Comparison of ENCODE assay signal across 19 cellular contexts in the genomic region with DNA sequence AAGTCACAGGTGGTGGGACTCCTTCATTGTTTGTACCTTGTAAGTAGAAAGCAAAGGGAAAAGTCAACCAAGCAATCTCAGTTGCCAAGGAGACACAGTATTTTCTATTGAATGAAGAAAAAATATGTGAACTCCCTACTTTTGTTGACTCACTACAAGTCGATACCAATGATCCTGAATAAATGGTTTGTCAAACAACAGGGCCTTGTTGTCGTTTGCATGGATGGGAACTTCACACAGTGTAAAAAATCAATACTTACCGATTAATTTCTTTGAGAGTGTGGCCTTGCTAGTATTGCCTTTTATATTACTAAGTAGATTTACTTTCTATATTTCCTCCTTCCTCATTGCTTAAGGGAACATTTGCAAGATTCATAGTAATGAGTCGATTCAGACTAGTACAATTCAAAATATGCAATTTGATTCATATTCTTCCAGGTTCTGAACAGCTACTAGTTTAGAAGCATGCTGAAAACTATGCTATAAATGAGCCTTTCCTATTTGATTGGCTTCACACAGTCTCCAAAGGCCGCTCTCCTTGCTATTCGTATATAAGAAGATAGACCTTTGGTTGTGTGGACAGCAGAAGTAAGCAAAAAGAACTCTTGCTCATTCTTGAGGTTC.
DNase-seq lines count a peak whose midpoint lies in the region; ATAC-seq and TF ChIP-seq lines count a peak whose summit lies in the region.
"Had no signal": no experiment of that assay in that cellular context is flagged by ENCODE, and none has a peak within 500 bp of the region (broad histone marks: within the 10 kb centered on the region; RNA-seq: fewer than 3 reads in every experiment).

No MANE protein-coding gene starts in this region.

- no peak for TF ChIP-seq POLR2A in vagina (IDR thresholded peaks at IDR 0.05)

- ATAC-seq in Panc1 = no peak
- no peak for ATAC-seq in stimulated activated effector memory CD8-positive, alpha-beta T cell treated with anti-CD3 and anti-CD28 coated beads, Interleukin-12 subunit alpha, Interleukin-12 subunit beta, amount 100 ng/mL, for 72 hours
- ATAC-seq: activated T-cell treated with anti-CD3 and anti-CD28 coated beads, Interleukin-2, amount 50 U/mL, for 72 hours; naive thymus-derived CD8-positive, alpha-beta T cell had no signal

- H3K36me3 ChIP-seq in Panc1 (ENCODE audit: control insufficient read depth, insufficient read depth, low read length) (no peaks in the 10 kb centered on the region), vagina (no peaks in the 10 kb centered on the region)

- H3K27ac ChIP-seq in Panc1 (ENCODE audit: low read length) = no peak overlapping the region
- no peak overlapping the region for H3K27ac ChIP-seq in vagina
- H3K27ac ChIP-seq: VCaP had no signal

- H3K36me3 Mint-ChIP-seq in CD14-positive monocyte (peaks cover 37 to 38% of the 10 kb centered on the region in 2 donors), progenitor cell of endocrine pancreas (ENCODE audit: insufficient read depth) (peaks cover 6% of the 10 kb centered on the region)
- no peaks in the 10 kb centered on the region for H3K36me3 Mint-ChIP-seq in stimulated activated effector memory CD8-positive, alpha-beta T cell treated with anti-CD3 and anti-CD28 coated beads, Interleukin-12 subunit alpha, Interleukin-12 subunit beta, amount 100 ng/mL, for 72 hours
- H3K36me3 Mint-ChIP-seq: naive thymus-derived CD8-positive, alpha-beta T cell had no signal

- H3K4me3 Mint-ChIP-seq in CD14-positive monocyte = peak overlapping the region; percentile 71 to 78
- H3K4me3 Mint-ChIP-seq in progenitor cell of endocrine pancreas (ENCODE audit: low read depth) = peak overlapping the region; percentile 20
- H3K4me3 Mint-ChIP-seq in stimulated activated effector memory CD8-positive, alpha-beta T cell treated with anti-CD3 and anti-CD28 coated beads, Interleukin-12 subunit alpha, Interleukin-12 subunit beta, amount 100 ng/mL, for 72 hours = no peak overlapping the region
- H3K4me3 Mint-ChIP-seq: activated CD4-positive, alpha-beta T cell treated with anti-CD3 and anti-CD28 coated beads, Interleukin-2, amount 10 ng/mL, durations not matched to agents 24 days and 14 days; activated T-cell treated with anti-CD3 and anti-CD28 coated beads, Interleukin-2, amount 50 U/mL, for 72 hours had no signal

- in situ Hi-C loops in Panc1 (cut with HindIII; ENCODE audit: low pct_unique_long_range_greater_than_20kb, low sequenced_read_pairs) = no loop called here

- BruUV-seq in Panc1 (replicated peaks; lab: Mats Ljungman, UMichigan) = no TSS peak

- H3K4me3 ChIP-seq in Panc1 (ENCODE audit: low read depth in 2 of 2, low read length in 2 of 2) = peak overlapping the region; percentile 25 to 60; a peak in 2 of 4 replicates
- no peak overlapping the region for H3K4me3 ChIP-seq in vagina

- H3K9me3 ChIP-seq in Panc1 (ENCODE audit: control insufficient read depth, insufficient read depth, low read depth, low read length) (no peaks in the 10 kb centered on the region), vagina (no peaks in the 10 kb centered on the region)

- POLR2A ChIA-PET in Panc1 (lab: Charles Lee) = no interaction called here

- CTCF ChIA-PET in Panc1 (lab: Charles Lee) = no interaction called here

- TF ChIP-seq CTCF in CD14-positive monocyte (IDR thresholded peaks at IDR 0.05) (no peak), Panc1 (IDR thresholded peaks at IDR 0.05) (no peak), progenitor cell of endocrine pancreas (IDR thresholded peaks at IDR 0.05; ENCODE audit: unreplicated experiment) (no peak), vagina (IDR thresholded peaks at IDR 0.05) (no peak)

- H3K27me3 ChIP-seq in Panc1 (ENCODE audit: control insufficient read depth, insufficient read depth, low read length) (no peaks in the 10 kb centered on the region), vagina (no peaks in the 10 kb centered on the region)

- peaks cover 0 to 17% (median 0%) of the 10 kb centered on the region in 3 donors for H3K27me3 Mint-ChIP-seq in CD14-positive monocyte (ENCODE audit: low read depth in 3 of 3)
- H3K27me3 Mint-ChIP-seq in progenitor cell of endocrine pancreas = no peaks in the 10 kb centered on the region

- intact Hi-C loops in CD14-positive monocyte (cut with micrococcal nuclease) (no loop called here), Panc1 (cut with micrococcal nuclease; ENCODE audit: unreplicated experiment) (no loop called here), vagina (cut with DNase I) (no loop called here)

- H3K4me1 Mint-ChIP-seq in CD14-positive monocyte = peaks cover 72% of the 10 kb centered on the region
- H3K4me1 Mint-ChIP-seq in progenitor cell of endocrine pancreas (ENCODE audit: low read depth) = peaks cover 53% of the 10 kb centered on the region
- H3K4me1 Mint-ChIP-seq in stimulated activated effector memory CD8-positive, alpha-beta T cell treated with anti-CD3 and anti-CD28 coated beads, Interleukin-12 subunit alpha, Interleukin-12 subunit beta, amount 100 ng/mL, for 72 hours = no peaks in the 10 kb centered on the region
- H3K4me1 Mint-ChIP-seq: activated CD4-positive, alpha-beta T cell treated with anti-CD3 and anti-CD28 coated beads, Interleukin-2, amount 10 ng/mL, durations not matched to agents 24 days and 14 days had no signal

- peaks cover 0 to 3% (median 3%) of the 10 kb centered on the region in 7 donors for H3K9me3 Mint-ChIP-seq in CD14-positive monocyte
- peaks cover 5% of the 10 kb centered on the region for H3K9me3 Mint-ChIP-seq in progenitor cell of endocrine pancreas (ENCODE audit: low read depth)
- H3K9me3 Mint-ChIP-seq in stimulated activated effector memory CD8-positive, alpha-beta T cell treated with anti-CD3 and anti-CD28 coated beads, Interleukin-12 subunit alpha, Interleukin-12 subunit beta, amount 100 ng/mL, for 72 hours = no peaks in the 10 kb centered on the region
- H3K9me3 Mint-ChIP-seq: activated CD4-positive, alpha-beta T cell treated with anti-CD3 and anti-CD28 coated beads, Interleukin-2, amount 10 ng/mL, durations not matched to agents 24 days and 14 days; activated T-cell treated with anti-CD3 and anti-CD28 coated beads, Interleukin-2, amount 50 U/mL, for 72 hours; naive thymus-derived CD8-positive, alpha-beta T cell had no signal

- DNase-seq in CD14-positive monocyte (ENCODE audit: low spot score) = no peak
- no peak for DNase-seq in Panc1 (ENCODE audit: low read depth, low spot score)
- peak; percentile 31 for DNase-seq in iris pigment epithelial cell (ENCODE audit: low read depth)
- no peak for DNase-seq in progenitor cell of endocrine pancreas (ENCODE audit: low spot score, unreplicated experiment)
- no peak for DNase-seq in activated CD4-positive, alpha-beta T cell treated with anti-CD3 and anti-CD28 coated beads, Interleukin-2, amount 50 U/mL, for 1 hour
- no peak for DNase-seq in vagina (ENCODE audit: extremely low spot score in 2 of 2)
- no peak for DNase-seq in NCI-H446 treated with DMSO at 0.1 percent for 48 hours (lab: John Stamatoyannopoulos, UW)
- no peak for DNase-seq in stimulated activated effector memory CD8-positive, alpha-beta T cell treated with anti-CD3 and anti-CD28 coated beads, Interleukin-12 subunit alpha, Interleukin-12 subunit beta, amount 100 ng/mL, for 72 hours (ENCODE audit: low spot score in 2 of 2)
- DNase-seq: activated CD4-positive, alpha-beta T cell treated with anti-CD3 and anti-CD28 coated beads, Interleukin-2, amount 10 ng/mL, durations not matched to agents 24 days and 14 days; activated naive CD4-positive, alpha-beta T cell treated with Interleukin-2 at 50 U/mL for 16 hours; activated T-cell treated with anti-CD3 and anti-CD28 coated beads, Interleukin-2, amount 50 U/mL, for 72 hours; glutamatergic neuron; MM.1S; naive thymus-derived CD8-positive, alpha-beta T cell; NCI-H1436; right cardiac atrium; stimulated activated CD4-positive, alpha-beta T cell treated with anti-CD3 and anti-CD28 coated beads, Interleukin-4, amount 100 ng/mL, for 4 hours; stimulated activated naive CD4-positive, alpha-beta T cell treated with Interleukin-2 at 50 U/mL for 16 hours had no signal

- peak overlapping the region; percentile 90 to 98 (median 96) for H3K27ac Mint-ChIP-seq in CD14-positive monocyte
- H3K27ac Mint-ChIP-seq in progenitor cell of endocrine pancreas = peak overlapping the region; percentile 91
- no peak overlapping the region for H3K27ac Mint-ChIP-seq in stimulated activated effector memory CD8-positive, alpha-beta T cell treated with anti-CD3 and anti-CD28 coated beads, Interleukin-12 subunit alpha, Interleukin-12 subunit beta, amount 100 ng/mL, for 72 hours
- H3K27ac Mint-ChIP-seq: activated CD4-positive, alpha-beta T cell treated with anti-CD3 and anti-CD28 coated beads, Interleukin-2, amount 10 ng/mL, durations not matched to agents 24 days and 14 days; activated T-cell treated with anti-CD3 and anti-CD28 coated beads, Interleukin-2, amount 50 U/mL, for 72 hours; naive thymus-derived CD8-positive, alpha-beta T cell had no signal

- peaks cover 7% of the 10 kb centered on the region; the same call in 1 of the 2 replicates for H3K4me1 ChIP-seq in Panc1 (ENCODE audit: control insufficient read depth, insufficient read depth, low read length)
- H3K4me1 ChIP-seq in vagina = no peaks in the 10 kb centered on the region

Comparison
In these comparisons a context has a peak if more than half of its experiments do, and no peak if none do; other contexts are left out.
1. H3K4me3 ChIP-seq: peak in Panc1 (2 of 2); none in vagina (0 of 2).